Comparison of ENCODE assay signal across 32 cellular contexts in the genomic region with DNA sequence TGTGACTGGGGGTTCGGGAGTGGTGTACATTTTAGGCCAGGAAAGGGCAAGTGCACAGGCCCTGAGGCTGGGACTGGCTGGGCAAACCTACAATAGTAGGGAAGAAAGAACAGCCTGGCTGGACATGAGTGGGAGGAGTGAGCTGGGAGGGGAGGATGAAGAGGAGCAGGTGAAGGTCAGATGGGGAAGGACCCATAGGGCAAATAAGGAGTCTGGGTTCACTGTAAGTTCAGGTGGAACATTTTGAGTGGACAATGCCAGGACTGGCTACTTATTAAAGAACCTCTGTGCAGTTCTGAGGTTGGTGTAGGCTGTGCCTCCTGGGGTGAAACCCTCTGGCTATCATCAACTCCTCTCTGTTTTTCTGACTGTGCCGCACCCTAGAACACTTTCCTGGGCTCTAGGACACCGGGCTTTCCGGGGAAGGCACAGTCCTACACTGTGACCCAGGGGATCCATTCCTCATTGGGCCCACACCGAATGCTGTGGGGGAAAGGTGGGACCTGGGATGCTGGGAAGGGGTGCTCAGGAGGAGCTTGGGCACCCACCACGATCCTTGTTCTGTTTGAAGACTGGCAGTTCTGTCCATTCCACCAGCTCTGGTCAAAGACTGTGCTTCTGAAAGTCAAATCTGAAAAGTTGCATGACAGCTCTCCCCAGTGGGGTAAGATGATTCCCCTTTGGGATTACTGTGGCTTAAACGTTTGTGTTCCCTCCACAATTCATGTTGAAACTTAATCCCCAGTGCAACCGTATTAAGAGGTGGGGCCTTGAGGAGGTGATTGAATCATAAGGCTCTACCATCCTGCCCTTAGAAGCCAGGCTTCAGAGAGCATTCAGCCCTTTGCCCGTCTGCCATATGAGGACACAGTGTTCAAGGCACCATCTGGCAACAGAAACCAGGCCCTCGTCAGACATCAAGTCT. TPM values are rescaled to one million over a fixed set of nuclear protein-coding genes. Genes with fewer than 3 reads are reported as not detected.
DNase-seq lines count a peak whose midpoint lies in the region; ATAC-seq and TF ChIP-seq lines count a peak whose summit lies in the region.
"Had no signal": no experiment of that assay in that cellular context is flagged by ENCODE, and none has a peak within 500 bp of the region (broad histone marks: within the 10 kb centered on the region; RNA-seq: fewer than 3 reads in every experiment).

No MANE protein-coding gene starts in this region.

- peak overlapping the region in 7 of 11 experiments; percentile 20 to 54 (median 26); a peak in 10 of 22 replicates for H3K4me2 ChIP-seq in BLaER1 treated with 17β-estradiol and CSF1 and Interleukin-3, amounts not matched to agents 10 nM and 100 nM
- peak overlapping the region; percentile 58 for H3K4me2 ChIP-seq in Karpas-422 (ENCODE audit: low read depth, low read length, poor library complexity, severe bottlenecking)

- no peaks in the 10 kb centered on the region for H4K20me1 ChIP-seq in BLaER1 treated with 17β-estradiol and CSF1 and Interleukin-3, amounts not matched to agents 10 nM and 100 nM
- H4K20me1 ChIP-seq in Karpas-422 (ENCODE audit: insufficient read depth, low read depth, low read length): 0 out of 2 replicates have a peak, but pooled peaks cover 3% of the 10 kb centered on the region

- H3K27ac ChIP-seq in BLaER1 treated with 17β-estradiol and CSF1 and Interleukin-3, amounts not matched to agents 10 nM and 100 nM: no peak overlapping the region
- no peak overlapping the region for H3K27ac ChIP-seq in Karpas-422 (ENCODE audit: low read length)
- peak overlapping the region; percentile 41 for H3K27ac ChIP-seq in WERI-Rb-1
- H3K27ac ChIP-seq: body of pancreas, gastroesophageal sphincter, ovary, Peyer's patch, upper lobe of right lung had no signal

- ATAC-seq in HG03565 (IDR thresholded peaks at IDR 0.05; ENCODE audit: unreplicated experiment) (no peak), HG02840 (IDR thresholded peaks at IDR 0.05; ENCODE audit: low FRiP score, unreplicated experiment) (no peak), GM19023 (IDR thresholded peaks at IDR 0.05; ENCODE audit: unreplicated experiment) (no peak)
- ATAC-seq: body of pancreas, gastroesophageal sphincter, K562, left cardiac atrium, upper lobe of right lung had no signal

- H2AFZ ChIP-seq in Karpas-422 (ENCODE audit: low read length): no peak overlapping the region

- peaks cover 0 to 10% (median 1%) of the 10 kb centered on the region in 10 experiments; a peak in 7 of 20 replicates for H3K4me1 ChIP-seq in BLaER1 treated with 17β-estradiol and CSF1 and Interleukin-3, amounts not matched to agents 10 nM and 100 nM
- peaks cover 22% of the 10 kb centered on the region for H3K4me1 ChIP-seq in Karpas-422 (ENCODE audit: low read length)
- H3K4me1 ChIP-seq: body of pancreas, Caco-2, gastroesophageal sphincter, Peyer's patch, upper lobe of right lung had no signal

- H3K4me3 ChIP-seq in BLaER1 treated with 17β-estradiol and CSF1 and Interleukin-3, amounts not matched to agents 10 nM and 100 nM: no peak overlapping the region
- H3K4me3 ChIP-seq in Karpas-422 (ENCODE audit: low read length) (no peak overlapping the region), WERI-Rb-1 (ENCODE audit: low read depth, low read length) (no peak overlapping the region)
- H3K4me3 ChIP-seq: body of pancreas, gastroesophageal sphincter, K562, ovary, Peyer's patch, upper lobe of right lung had no signal

- TF ChIP-seq CTCF in WERI-Rb-1 (IDR thresholded peaks at IDR 0.05; ENCODE audit: low read depth, low read length): no peak

- peak; percentile 90 for DNase-seq in Karpas-422
- DNase-seq in WERI-Rb-1: peak; percentile 69
- DNase-seq in mesenteric fat pad (ENCODE audit: low spot score): peak; percentile 72
- DNase-seq in NCI-H748 (lab: John Stamatoyannopoulos, UW; ENCODE audit: unreplicated experiment): no peak
- DNase-seq: activated CD4-positive, alpha-beta T cell treated with anti-CD3 and anti-CD28 coated beads, Interleukin-2, amount 10 ng/mL, durations not matched to agents 24 days and 14 days; activated naive CD4-positive, alpha-beta T cell treated with anti-CD3 and anti-CD28 coated beads, Interleukin-2, amount 50 U/mL, for 16 hours; body of pancreas; Caco-2; DMS79; HCEC 1CT; hippocampal formation; left cardiac atrium; NCI-H1105 treated with DMSO at 0.1 percent for 48 hours; NCI-H187 treated with DMSO at 0.1 percent for 48 hours; NCI-H2227 treated with DMSO at 0.1 percent for 48 hours; NCI-H748 treated with DMSO at 0.1 percent for 48 hours; ovary; Peyer's patch; SIG-M5; small intestine; stimulated activated naive CD4-positive, alpha-beta T cell; SW 1271; T1000; upper lobe of right lung had no signal

- H3K9me2 ChIP-seq in Karpas-422 (replicated peaks; ENCODE audit: insufficient read depth, low read length): no peaks in the 10 kb centered on the region

- H3K9ac ChIP-seq in BLaER1 treated with 17β-estradiol and CSF1 and Interleukin-3, amounts not matched to agents 10 nM and 100 nM: no peak overlapping the region
- peak overlapping the region; percentile 38; the same call in 1 of the 2 replicates for H3K9ac ChIP-seq in Karpas-422 (ENCODE audit: low read length)

- peaks cover 8 to 28% (median 17%) of the 10 kb centered on the region in 11 experiments; a peak in 14 of 22 replicates for H3K9me3 ChIP-seq in BLaER1 treated with 17β-estradiol and CSF1 and Interleukin-3, amounts not matched to agents 10 nM and 100 nM (replicated peaks in 1 of 11)
- H3K9me3 ChIP-seq in Karpas-422 (ENCODE audit: low read length): no peaks in the 10 kb centered on the region
- H3K9me3 ChIP-seq in WERI-Rb-1 (ENCODE audit: severe bottlenecking): peaks cover 14% of the 10 kb centered on the region
- H3K9me3 ChIP-seq: body of pancreas, Caco-2, gastroesophageal sphincter, ovary, Peyer's patch, upper lobe of right lung had no signal

- no peaks in the 10 kb centered on the region for H3K27me3 ChIP-seq in BLaER1 treated with 17β-estradiol and CSF1 and Interleukin-3, amounts not matched to agents 10 nM and 100 nM
- no peaks in the 10 kb centered on the region for H3K27me3 ChIP-seq in Karpas-422 (ENCODE audit: low read length)
- H3K27me3 ChIP-seq in WERI-Rb-1 (ENCODE audit: insufficient read depth, low read depth, severe bottlenecking): no peaks in the 10 kb centered on the region
- H3K27me3 ChIP-seq: body of pancreas, gastroesophageal sphincter, ovary, Peyer's patch, upper lobe of right lung had no signal

- H3K36me3 ChIP-seq in BLaER1 treated with 17β-estradiol and CSF1 and Interleukin-3, amounts not matched to agents 10 nM and 100 nM: no peaks in the 10 kb centered on the region
- H3K36me3 ChIP-seq in Karpas-422 (ENCODE audit: insufficient read depth, low read length) (no peaks in the 10 kb centered on the region), WERI-Rb-1 (no peaks in the 10 kb centered on the region)
- H3K36me3 ChIP-seq: ovary, Peyer's patch, upper lobe of right lung had no signal

- H3K79me2 ChIP-seq in Karpas-422 (ENCODE audit: low read length): no peaks in the 10 kb centered on the region

RNA-seq across cellular contexts. Expression of a gene that starts 4.0 kb away (rescaled TPM):
- total RNA-seq in Karpas-422 (2014; rRNA removed; shearing (Covaris generic); ENCODE audit: low replicate concordance): not detected in 2 replicates
- total RNA-seq in mesenteric fat pad: 0.29 TPM
- total RNA-seq: body of pancreas, Caco-2, HT1080, K562, MCF 10A, upper lobe of right lung had no signal

RNA-seq across cellular contexts. Expression of a gene that starts 43.4 kb away (rescaled TPM):
- total RNA-seq in Karpas-422 (2014; rRNA removed; shearing (Covaris generic); ENCODE audit: low replicate concordance): 61.1 and 79.7 TPM in 2 replicates
- total RNA-seq in mesenteric fat pad: 50.6 TPM

RNA-seq across cellular contexts. Expression of a gene that starts 43.7 kb away (rescaled TPM):
- 27.9 and 30.1 TPM in 2 replicates for total RNA-seq in Karpas-422 (2014; rRNA removed; shearing (Covaris generic); ENCODE audit: low replicate concordance)
- total RNA-seq in mesenteric fat pad: 57.7 TPM
